ENCODE assay signal across 8 cellular contexts in genomic region chr20:62066339-62066982, GRCh38. TPM values are rescaled to one million over a fixed set of nuclear protein-coding genes. Genes with fewer than 3 reads are reported as not detected.
DNase-seq lines count a peak whose midpoint lies in the region; ATAC-seq, FAIRE-seq and TF ChIP-seq lines count a peak whose summit lies in the region.

No MANE protein-coding gene starts in this region.

- peak overlapping the region; percentile 89 for H3K4me3 Mint-ChIP-seq in activated naive CD4-positive, alpha-beta T cell treated with anti-CD3 and anti-CD28 coated beads, Interleukin-2, amount 50 U/mL, for 24 hours

- no peaks in the 10 kb centered on the region for H3K27me3 Mint-ChIP-seq in activated naive CD4-positive, alpha-beta T cell treated with anti-CD3 and anti-CD28 coated beads, Interleukin-2, amount 50 U/mL, for 24 hours

- FAIRE-seq in urothelium cell line (lab: Jason Lieb, UNC): no peak

- peak overlapping the region; percentile 90 for H3K27ac Mint-ChIP-seq in activated naive CD4-positive, alpha-beta T cell treated with anti-CD3 and anti-CD28 coated beads, Interleukin-2, amount 50 U/mL, for 24 hours

- peaks cover 32% of the 10 kb centered on the region for H4K20me1 ChIP-seq in BLaER1

- WGBS in ovary, 3 donors: 0 to 1% (median 1%) methylated on average over 21 to 47 of the region's 47 CpGs

- peak overlapping the region; percentile 84 for H3K4me3 ChIP-seq in BLaER1
- H3K4me3 ChIP-seq in ovary: peak overlapping the region; percentile 65

- intact Hi-C loops in head of caudate nucleus (cut with DNase I): loop anchor here (2.0 to 10.0 kb wide), 3 partner anchors 56 to 318 kb away; partner anchors contain the start of genes LSM14B, PSMA7, RPS21 and SS18L1
- intact Hi-C loops in ovary (cut with DNase I): loop anchor here in 2 of 4 donors (5.0 to 10.0 kb wide), 3 partner anchors 66 to 308 kb away; partner anchors contain the start of genes PSMA7 (in 1 of the 2) and SS18L1 (in 1 of the 2)

- H3K4me1 Mint-ChIP-seq in activated naive CD4-positive, alpha-beta T cell treated with anti-CD3 and anti-CD28 coated beads, Interleukin-2, amount 50 U/mL, for 24 hours: peaks cover 44% of the 10 kb centered on the region

- peak overlapping the region; percentile 99 for H3K4me2 ChIP-seq in BLaER1

- H3K4me1 ChIP-seq in BLaER1 (peaks cover 62% of the 10 kb centered on the region), ovary (ENCODE audit: insufficient read depth) (peaks cover 21% of the 10 kb centered on the region)

- H3K9me3 ChIP-seq in BLaER1 (0 out of 2 replicates have a peak, but pooled peaks cover 4% of the 10 kb centered on the region), ovary (no peaks in the 10 kb centered on the region)

- peaks cover 7% of the 10 kb centered on the region for H3K36me3 ChIP-seq in BLaER1
- H3K36me3 ChIP-seq in ovary: no peaks in the 10 kb centered on the region

- peak; percentile 21 for ATAC-seq in HG03460 (IDR thresholded peaks at IDR 0.05; ENCODE audit: unreplicated experiment)

- no peaks in the 10 kb centered on the region for H3K27me3 ChIP-seq in BLaER1
- no peaks in the 10 kb centered on the region for H3K27me3 ChIP-seq in ovary

- no peak for TF ChIP-seq POLR2A in ovary (IDR thresholded peaks at IDR 0.05)

- no peak for TF ChIP-seq EP300 in ovary (IDR thresholded peaks at IDR 0.05)

- H3K27ac ChIP-seq in BLaER1 (peak overlapping the region; percentile 99), ovary (peak overlapping the region; percentile 80 to 90)

- no peaks in the 10 kb centered on the region for H3K36me3 Mint-ChIP-seq in activated naive CD4-positive, alpha-beta T cell treated with anti-CD3 and anti-CD28 coated beads, Interleukin-2, amount 50 U/mL, for 24 hours

- peak overlapping the region; percentile 98 for H3K9ac ChIP-seq in BLaER1

- H3K9me3 Mint-ChIP-seq in activated naive CD4-positive, alpha-beta T cell treated with anti-CD3 and anti-CD28 coated beads, Interleukin-2, amount 50 U/mL, for 24 hours: no peaks in the 10 kb centered on the region

- TF ChIP-seq CTCF in ovary (IDR thresholded peaks at IDR 0.05): no peak

- peak; percentile 66 for DNase-seq in GM19238 (ENCODE audit: insufficient read length, low spot score)
- DNase-seq in NOMO-1 treated with DMSO at 0.1 percent for 48 hours (lab: John Stamatoyannopoulos, UW; ENCODE audit: unreplicated experiment): peak; percentile 18
- DNase-seq in head of caudate nucleus: peak in 40 of 42 donors; percentile 27 to 72 (median 52)
- peak in 4 of 5 donors; percentile 42 to 68 (median 62) for DNase-seq in ovary
- peak; percentile 81 for DNase-seq in urothelium cell line (ENCODE audit: low spot score)

RNA-seq across cellular contexts. Expression of gene TAF4, which starts 0.8 kb away (rescaled TPM):
- 10 to 100 TPM; 15.6 to 34.7 (median 28.1) TPM for total RNA-seq in ovary
- polyA plus RNA-seq in ovary: 10 to 100 TPM in 1 of 2 donors, 1 to 10 TPM in 1; 9.3 to 14.2 TPM

RNA-seq across cellular contexts. Expression of gene LSM14B, which starts 55.8 kb away (rescaled TPM):
- 10 to 100 TPM; 21.5 to 62.2 (median 56.1) TPM for total RNA-seq in ovary
- 10 to 100 TPM; 21.7 to 39.8 TPM for polyA plus RNA-seq in ovary

Comparison
In these comparisons a context has a peak if more than half of its experiments do, and no peak if none do; other contexts are left out.
1. Peak in every context shown above with its lines: DNase-seq, ATAC-seq, H3K4me3 ChIP-seq and H3K27ac ChIP-seq.
2. DNase-seq: peak in every context shown above with its lines; median percentile 81 in urothelium cell line; 66 in GM19238; 62 in ovary; 52 in head of caudate nucleus; 18 in NOMO-1 treated with DMSO at 0.1 percent for 48 hours.